ENCODE assay signal across 13 cellular contexts in the genomic region with DNA sequence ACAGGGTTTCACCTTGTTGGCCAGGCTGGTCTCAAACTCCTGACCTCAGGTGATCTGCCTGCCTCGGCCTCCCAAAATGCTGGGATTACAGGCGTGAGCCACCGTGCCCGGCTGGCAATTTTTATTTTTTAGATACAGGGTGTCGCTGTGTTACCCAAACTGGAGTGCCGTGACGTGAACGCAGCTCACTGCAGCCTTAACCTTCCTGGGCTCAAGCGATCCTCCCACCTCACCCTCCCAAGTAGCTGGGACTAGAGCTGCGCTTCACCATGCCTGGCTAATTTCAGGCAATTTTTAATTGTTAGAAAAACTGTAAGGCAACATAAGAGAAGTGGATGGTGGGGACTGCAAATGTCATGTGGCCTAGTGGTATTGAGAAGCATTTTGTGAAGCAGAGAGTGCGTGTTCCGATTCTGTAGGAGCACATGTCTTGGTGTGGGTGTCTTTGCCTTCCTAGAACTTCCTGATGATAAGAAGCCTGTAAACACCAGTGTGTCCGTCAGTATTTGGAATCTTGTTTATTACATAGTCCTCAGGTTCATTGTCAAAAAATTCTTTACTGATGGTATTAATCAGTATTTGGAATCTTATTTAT. TPM values are rescaled to one million over a fixed set of nuclear protein-coding genes. Genes with fewer than 3 reads are reported as not detected.
DNase-seq lines count a peak whose midpoint lies in the region; ATAC-seq and TF ChIP-seq lines count a peak whose summit lies in the region.
"Had no signal": no experiment of that assay in that cellular context is flagged by ENCODE, and none has a peak within 500 bp of the region (broad histone marks: within the 10 kb centered on the region; RNA-seq: fewer than 3 reads in every experiment).

No MANE protein-coding gene starts in this region.

- no peaks in the 10 kb centered on the region for H3K27me3 ChIP-seq in left ventricle myocardium inferior (ENCODE audit: low read depth)
- H3K27me3 ChIP-seq: brain microvascular endothelial cell, upper lobe of left lung had no signal

- H3K4me3 Mint-ChIP-seq in activated T-helper 1 cell treated with anti-CD3 and anti-CD28 coated beads, Interleukin-12 subunit alpha, Interleukin-12 subunit beta, Interleukin-2, Interleukin-4 antibody, amounts not matched to agents 30 ng/mL and 10 ng/mL and 1 ng/mL, durations not matched to agents 14 hours and 24 hours and 36 hours, result peak overlapping the region; percentile 13
- H3K4me3 Mint-ChIP-seq in immature natural killer cell, result peak overlapping the region in 4 of 5 donors; percentile 12 to 46 (median 40)
- H3K4me3 Mint-ChIP-seq in type B pancreatic cell, result peak overlapping the region; percentile 33

- peak overlapping the region; percentile 55 for H3K27ac Mint-ChIP-seq in activated T-helper 1 cell treated with anti-CD3 and anti-CD28 coated beads, Interleukin-12 subunit alpha, Interleukin-12 subunit beta, Interleukin-2, Interleukin-4 antibody, amounts not matched to agents 30 ng/mL and 10 ng/mL and 1 ng/mL, durations not matched to agents 14 hours and 24 hours and 36 hours
- H3K27ac Mint-ChIP-seq in immature natural killer cell (peak overlapping the region in 5 of 6 donors; percentile 0 to 90 (median 41)), type B pancreatic cell (peak overlapping the region; percentile 59)

- peaks cover 83% of the 10 kb centered on the region for H3K4me1 ChIP-seq in left ventricle myocardium inferior

- H3K4me3 ChIP-seq in left ventricle myocardium inferior, result no peak overlapping the region
- H3K4me3 ChIP-seq: upper lobe of left lung had no signal

- no peak for DNase-seq in left ventricle myocardium inferior
- DNase-seq in left cardiac atrium, result no peak
- DNase-seq in activated T-helper 1 cell treated with anti-CD3 and anti-CD28 coated beads, Interleukin-12 subunit alpha, Interleukin-12 subunit beta, Interleukin-2, Interleukin-4 antibody, amounts not matched to agents 30 ng/mL and 10 ng/mL and 1 ng/mL, durations not matched to agents 14 hours and 24 hours and 36 hours (ENCODE audit: low spot score), result no peak
- DNase-seq in immature natural killer cell, result no peak
- DNase-seq in type B pancreatic cell (ENCODE audit: extremely low spot score, unreplicated experiment), result no peak
- no peak for DNase-seq in H4 (ENCODE audit: low spot score)
- no peak for DNase-seq in DMS53 treated with DMSO at 0.1 percent for 48 hours (lab: John Stamatoyannopoulos, UW; ENCODE audit: unreplicated experiment)
- DNase-seq in NCI-H1930 (lab: John Stamatoyannopoulos, UW), result no peak
- DNase-seq: brain microvascular endothelial cell; DMS79 treated with DMSO at 0.1 percent for 48 hours; effector CD4-positive, alpha-beta T cell; upper lobe of left lung had no signal

- intact Hi-C loops in left ventricle myocardium inferior (cut with micrococcal nuclease), result no loop called here
- intact Hi-C loops in left cardiac atrium (cut with DNase I), result no loop called here
- intact Hi-C loops in activated T-helper 1 cell treated with anti-CD3 and anti-CD28 coated beads, Interleukin-12 subunit alpha, Interleukin-12 subunit beta, Interleukin-2, Interleukin-4 antibody, amounts not matched to agents 30 ng/mL and 10 ng/mL and 1 ng/mL, durations not matched to agents 14 hours and 24 hours and 36 hours (cut with micrococcal nuclease), result no loop called here

- H3K9me3 ChIP-seq in left ventricle myocardium inferior (replicated peaks), result no peaks in the 10 kb centered on the region
- H3K9me3 ChIP-seq: upper lobe of left lung had no signal

- no peaks in the 10 kb centered on the region for H3K27me3 Mint-ChIP-seq in activated T-helper 1 cell treated with anti-CD3 and anti-CD28 coated beads, Interleukin-12 subunit alpha, Interleukin-12 subunit beta, Interleukin-2, Interleukin-4 antibody, amounts not matched to agents 30 ng/mL and 10 ng/mL and 1 ng/mL, durations not matched to agents 14 hours and 24 hours and 36 hours (ENCODE audit: insufficient read depth)
- H3K27me3 Mint-ChIP-seq in immature natural killer cell (ENCODE audit: low read depth in 3 of 3) (peaks cover 0 to 4% (median 2%) of the 10 kb centered on the region in 3 donors), type B pancreatic cell (no peaks in the 10 kb centered on the region)

- H3K36me3 Mint-ChIP-seq in activated T-helper 1 cell treated with anti-CD3 and anti-CD28 coated beads, Interleukin-12 subunit alpha, Interleukin-12 subunit beta, Interleukin-2, Interleukin-4 antibody, amounts not matched to agents 30 ng/mL and 10 ng/mL and 1 ng/mL, durations not matched to agents 14 hours and 24 hours and 36 hours (ENCODE audit: low read depth), result peaks cover 42% of the 10 kb centered on the region
- no peaks in the 10 kb centered on the region for H3K36me3 Mint-ChIP-seq in immature natural killer cell
- H3K36me3 Mint-ChIP-seq in type B pancreatic cell, result peaks cover 4% of the 10 kb centered on the region

- TF ChIP-seq CTCF in left ventricle myocardium inferior (IDR thresholded peaks at IDR 0.05; ENCODE audit: borderline replicate concordance) (no peak), type B pancreatic cell (conservative IDR thresholded peaks at IDR 0.05) (no peak)

- no peak for ATAC-seq in left cardiac atrium
- ATAC-seq: activated CD4-positive, CD25-positive, alpha-beta regulatory T cell treated with anti-CD3 and anti-CD28 coated beads, Interleukin-2, amount 50 U/mL, for 24 hours had no signal

- H3K4me1 Mint-ChIP-seq in activated T-helper 1 cell treated with anti-CD3 and anti-CD28 coated beads, Interleukin-12 subunit alpha, Interleukin-12 subunit beta, Interleukin-2, Interleukin-4 antibody, amounts not matched to agents 30 ng/mL and 10 ng/mL and 1 ng/mL, durations not matched to agents 14 hours and 24 hours and 36 hours (ENCODE audit: low read depth), result peaks cover 91% of the 10 kb centered on the region
- H3K4me1 Mint-ChIP-seq in immature natural killer cell (peaks cover 94 to 99% of the 10 kb centered on the region in 2 donors), type B pancreatic cell (ENCODE audit: unreplicated experiment) (peaks cover 72% of the 10 kb centered on the region)

- H3K27ac ChIP-seq in left ventricle myocardium inferior (replicated peaks), result peak overlapping the region; percentile 80
- H3K27ac ChIP-seq: brain microvascular endothelial cell, upper lobe of left lung had no signal

- no peaks in the 10 kb centered on the region for H3K9me3 Mint-ChIP-seq in activated T-helper 1 cell treated with anti-CD3 and anti-CD28 coated beads, Interleukin-12 subunit alpha, Interleukin-12 subunit beta, Interleukin-2, Interleukin-4 antibody, amounts not matched to agents 30 ng/mL and 10 ng/mL and 1 ng/mL, durations not matched to agents 14 hours and 24 hours and 36 hours
- H3K9me3 Mint-ChIP-seq in immature natural killer cell (no peaks in the 10 kb centered on the region), type B pancreatic cell (no peaks in the 10 kb centered on the region)

- no peaks in the 10 kb centered on the region for H3K36me3 ChIP-seq in left ventricle myocardium inferior
- H3K36me3 ChIP-seq: brain microvascular endothelial cell, upper lobe of left lung had no signal

RNA-seq across cellular contexts. Expression of a gene that starts 18.0 kb away (rescaled TPM):
- total RNA-seq in left ventricle myocardium inferior, result 6.5 TPM
- 1 to 10 TPM; 7.9 to 8.6 TPM for total RNA-seq in left cardiac atrium
- 60.5 and 62.5 TPM in 2 replicates for total RNA-seq in activated T-helper 1 cell treated with anti-CD3 and anti-CD28 coated beads, Interleukin-12 subunit alpha, Interleukin-12 subunit beta, Interleukin-2, Interleukin-4 antibody, amounts not matched to agents 30 ng/mL and 10 ng/mL and 1 ng/mL, durations not matched to agents 14 hours and 24 hours and 36 hours
- polyA plus RNA-seq in immature natural killer cell, result 10 to 100 TPM in 1 of 3 donors, 1 to 10 TPM in 2; 4.3 to 26.1 (median 7.8) TPM
- total RNA-seq in type B pancreatic cell (ENCODE audit: low replicate concordance), result 35.9 and 43.9 TPM in 2 replicates
- total RNA-seq in H4 (2014; rRNA removed; shearing (Covaris generic)), result 4.9 and 6.0 TPM in 2 replicates
